In genomic region chr17:76840443-76840767, GRCh38 we compare ENCODE assay signal across 12 cellular contexts. TPM values are rescaled to one million over a fixed set of nuclear protein-coding genes. Genes with fewer than 3 reads are reported as not detected.
DNase-seq lines count a peak whose midpoint lies in the region; ATAC-seq, FAIRE-seq and TF ChIP-seq lines count a peak whose summit lies in the region.
"Had no signal": no experiment of that assay in that cellular context is flagged by ENCODE, and none has a peak within 500 bp of the region (broad histone marks: within the 10 kb centered on the region; RNA-seq: fewer than 3 reads in every experiment).

No MANE protein-coding gene starts in this region.

- H3K4me3 ChIP-seq in A549 (no peak overlapping the region), iPS-15b (ENCODE audit: low read depth, low read length) (peak overlapping the region; percentile 75)

- peaks cover 5% of the 10 kb centered on the region for H3K4me1 Mint-ChIP-seq in chondrocyte (ENCODE audit: low read depth)

- H3K27ac ChIP-seq in A549: peak overlapping the region in 1 of 2 experiments; percentile 61; a peak in 3 of 6 replicates
- H3K27ac ChIP-seq: brain microvascular endothelial cell, C4-2B, stomach had no signal

- no peaks in the 10 kb centered on the region for H3K9me3 ChIP-seq in A549
- no peaks in the 10 kb centered on the region for H3K9me3 ChIP-seq in ES-I3 (ENCODE audit: control insufficient read depth, insufficient read depth, low read length)
- H3K9me3 ChIP-seq in iPS-15b (ENCODE audit: control insufficient read depth, insufficient read depth, low read length): no peaks in the 10 kb centered on the region
- H3K9me3 ChIP-seq: stomach had no signal

- no peak overlapping the region for H3K4me3 Mint-ChIP-seq in chondrocyte (ENCODE audit: unreplicated experiment)

- peaks cover 11% of the 10 kb centered on the region for H3K27me3 ChIP-seq in iPS-15b (ENCODE audit: control insufficient read depth, insufficient read depth, low read length)

- H3K4me2 ChIP-seq in A549: peak overlapping the region; percentile 80

- peaks cover 56% of the 10 kb centered on the region for H3K27me3 Mint-ChIP-seq in chondrocyte (ENCODE audit: low read depth)

- CTCF ChIA-PET in A549 (lab: Yijun Ruan, JAX): interaction anchor here (0.5 to 2.9 kb wide), 8 partner anchors 11 to 226 kb away, joined by 3 to 9 read pairs (median 6); partner anchors contain the start of gene MGAT5B

- TF ChIP-seq POLR2A in A549 (IDR thresholded peaks at IDR 0.05; ENCODE audit: low read length): no peak

- H3K36me3 ChIP-seq in ES-I3 (ENCODE audit: insufficient read depth, low read length) (no peaks in the 10 kb centered on the region), iPS-15b (ENCODE audit: control insufficient read depth, insufficient read depth, low read length) (no peaks in the 10 kb centered on the region)
- H3K36me3 ChIP-seq: brain microvascular endothelial cell, stomach had no signal

- H3K9me3 Mint-ChIP-seq in chondrocyte (ENCODE audit: low read depth): no peaks in the 10 kb centered on the region

- in situ Hi-C loops in GM13976 (cut with MboI; ENCODE audit: low sequenced_read_pairs, unreplicated experiment): no loop called here

- peak; percentile 7 to 34; a peak in 4 of 6 replicates for ATAC-seq in A549

- peaks cover 28% of the 10 kb centered on the region for H3K4me1 ChIP-seq in A549
- peaks cover 25% of the 10 kb centered on the region; the same call in 1 of the 2 replicates for H3K4me1 ChIP-seq in ES-I3 (ENCODE audit: insufficient read depth, low read length)
- peaks cover 10% of the 10 kb centered on the region for H3K4me1 ChIP-seq in iPS-15b (ENCODE audit: control insufficient read depth, insufficient read depth, low read length)

- H3K9ac ChIP-seq in ES-I3 (ENCODE audit: low read depth, low read length): peak overlapping the region; percentile 51; the same call in 1 of the 2 replicates
- H3K9ac ChIP-seq in iPS-15b (ENCODE audit: low read depth, low read length): no peak overlapping the region

- no peak for TF ChIP-seq RAD21 in A549 (conservative IDR thresholded peaks at IDR 0.05 in 1 of 2, IDR thresholded peaks at IDR 0.05 in 1 of 2)

- POLR2A ChIA-PET in A549 (lab: Yijun Ruan, JAX): no interaction called here

- TF ChIP-seq EP300 in A549 (IDR thresholded peaks at IDR 0.05): no peak

- H3K36me3 Mint-ChIP-seq in chondrocyte (ENCODE audit: low read depth): no peaks in the 10 kb centered on the region

- 45% methylated on average over 3 of the region's 3 CpGs for WGBS in A549 (ENCODE audit: missing lambda C conversion rate)

- DNase-seq in A549 (ENCODE audit: low read depth in 1 of 2, low spot score in 1 of 2): no peak
- DNase-seq in SK-N-DZ (ENCODE audit: low spot score): peak; percentile 70
- no peak for DNase-seq in HPDE6-E6E7 (ENCODE audit: extremely low spot score)
- DNase-seq in chondrocyte (ENCODE audit: low spot score): no peak
- DNase-seq in GM13976 (ENCODE audit: low spot score): no peak
- no peak for DNase-seq in activated CD8-positive, alpha-beta memory T cell treated with anti-CD3 and anti-CD28 coated beads, Interleukin-2, amount 50 U/mL, for 4 hours
- DNase-seq: foreskin melanocyte had no signal

- no peak overlapping the region for H3K27ac Mint-ChIP-seq in chondrocyte (ENCODE audit: unreplicated experiment)

- FAIRE-seq in A549 (lab: Jason Lieb, UNC): no peak

- TF ChIP-seq CTCF in A549 (IDR thresholded peaks at IDR 0.05) (no peak), chondrocyte (IDR thresholded peaks at IDR 0.05) (no peak), GM13976 (IDR thresholded peaks at IDR 0.05; ENCODE audit: borderline replicate concordance, control extremely low read depth, extremely low read depth, insufficient read depth, missing control alignments) (no peak)

TF ChIP-seq in A549, 52 proteins besides CTCF, POLR2A, EP300 and RAD21:
- no peak for TF ChIP-seq KDM5A (IDR thresholded peaks at IDR 0.05)
- TF ChIP-seq POLR2AphosphoS2 (conservative IDR thresholded peaks at IDR 0.05; ENCODE audit: low read length): no peak

RNA-seq across cellular contexts. Expression of gene MGAT5B, which starts 27.8 kb away (rescaled TPM):
- polyA plus RNA-seq in A549 (2011; rRNA removed): 7.6 and 10.3 TPM in 2 replicates
- polyA plus RNA-seq in A549 (2012; cell fraction: cytosol; rRNA removed): 11.9 and 18.0 TPM in 2 replicates
- 40.3 and 50.7 TPM in 2 replicates for polyA plus RNA-seq in A549 (2012; cell fraction: nucleus; rRNA removed)
- 16.2 to 22.8 TPM (median 21.7 TPM) in 3 replicates for polyA plus RNA-seq in A549 (2017; fragmentation: RNase III; extraction: RNeasy Plus Mini Kit Qiagen cat#74134 plus additional on column Dnase treatment)
- 11.3 and 15.5 TPM in 2 replicates for polyA minus RNA-seq in A549 (2011; rRNA and poly(A)+ RNA removed)
- 12.6 and 22.8 TPM in 2 replicates for polyA plus RNA-seq in SK-N-DZ (2014; cell fraction: cytosol; rRNA removed)
- polyA plus RNA-seq in SK-N-DZ (2014; cell fraction: nucleus; rRNA removed): 28.9 and 49.6 TPM in 2 replicates
- 0.20 to 0.33 TPM (median 0.31 TPM) in 3 replicates for total RNA-seq in chondrocyte
